1 cellular context compared by ENCODE assay signal in the genomic region with DNA sequence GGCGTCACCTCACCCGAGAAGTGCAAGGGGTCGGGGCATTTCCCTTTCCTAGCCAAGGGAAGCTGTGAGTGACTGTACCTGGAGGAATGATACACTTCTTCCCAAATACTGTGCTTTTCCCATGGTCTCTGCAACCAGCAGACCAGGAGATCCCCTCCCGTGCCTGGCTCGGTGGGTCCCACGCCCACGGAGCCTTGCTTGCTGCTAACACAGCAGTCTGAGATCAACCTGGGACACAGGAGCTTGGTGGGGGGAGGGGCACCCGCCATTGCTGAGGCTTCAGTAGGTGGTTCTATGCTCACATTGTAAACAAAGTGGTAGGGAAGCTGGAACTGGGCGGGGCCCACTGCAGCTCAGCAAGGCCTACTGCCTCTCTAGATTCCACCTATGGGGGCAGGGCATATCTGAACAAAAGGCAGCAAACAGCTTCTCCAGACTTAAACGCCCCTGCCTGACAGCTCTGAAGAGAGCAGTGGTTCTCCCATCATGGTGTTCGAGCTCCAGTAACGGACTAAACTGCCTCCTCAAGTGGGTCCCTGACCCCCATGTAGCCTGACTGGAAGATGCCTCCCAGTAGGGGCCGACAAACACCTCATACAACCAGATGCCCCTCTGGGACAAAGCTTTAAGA.
TF ChIP-seq lines count a peak whose summit lies in the region.

No MANE protein-coding gene starts in this region.

TF ChIP-seq in K562, 482 proteins besides CTCF, POLR2A, EP300 and RAD21 (continued from another document and continues in another):
- TF ChIP-seq ZHX1 (conservative IDR thresholded peaks at IDR 0.05; ENCODE audit: low read length) (no peak), ZNF740 (CRISPR knock-in tag; IDR thresholded peaks at IDR 0.05) (peak; percentile 32; the same call in 1 of the 2 replicates), ZNF740 (tag; IDR thresholded peaks at IDR 0.05) (0 out of 4 replicates have a peak, but pooled peaks of 1 of the 2 experiments have one; percentile 52), PYGO2 (tag; IDR thresholded peaks at IDR 0.05) (0 out of 2 replicates have a peak, but pooled peaks have one; percentile 15), E2F6 (IDR thresholded peaks at IDR 0.05; ENCODE audit: borderline replicate concordance in 1 of 2, extremely low read depth in 1 of 2, insufficient read depth in 1 of 2, insufficient read length in 1 of 2, low read depth in 1 of 2, low read length in 1 of 2, poor library complexity in 1 of 2, severe bottlenecking in 1 of 2) (no peak), JUND (IDR thresholded peaks at IDR 0.05; ENCODE audit: borderline replicate concordance, low read depth, low read length) (no peak), JUND (tag; IDR thresholded peaks at IDR 0.05; ENCODE audit: borderline replicate concordance, low read depth, low read length) (no peak), ZNF766 (CRISPR knock-in tag; conservative IDR thresholded peaks at IDR 0.05) (0 out of 2 replicates have a peak, but pooled peaks have one; percentile 45), RBM25 (IDR thresholded peaks at IDR 0.05; ENCODE audit: low read depth, low read length, severe bottlenecking) (no peak), KAT8 (IDR thresholded peaks at IDR 0.05; ENCODE audit: low read depth) (no peak), GATAD2A (IDR thresholded peaks at IDR 0.05) (no peak), NFRKB (IDR thresholded peaks at IDR 0.05; ENCODE audit: low read depth) (peak; percentile 84; the same call in 1 of the 2 replicates), FOXP1 (CRISPR knock-in tag; IDR thresholded peaks at IDR 0.05) (peak; percentile 69; the same call in 1 of the 2 replicates), RB1 (IDR thresholded peaks at IDR 0.05; ENCODE audit: low read depth) (no peak; the same call in 1 of the 2 replicates), CXXC5 (CRISPR knock-in tag; IDR thresholded peaks at IDR 0.05) (peak; percentile 55), RNF2 (IDR thresholded peaks at IDR 0.05) (peak; percentile 63; the same call in 1 of the 2 replicates), ZFX (CRISPR knock-in tag; IDR thresholded peaks at IDR 0.05) (peak; percentile 86), SP1 (CRISPR knock-in tag; IDR thresholded peaks at IDR 0.05) (no peak), RBM22 (IDR thresholded peaks at IDR 0.05; ENCODE audit: low read depth, low read length, poor library complexity, severe bottlenecking) (no peak), SMARCA4 (IDR thresholded peaks at IDR 0.05) (peak; percentile 37; the same call in 1 of the 2 replicates), KLF1 (tag; IDR thresholded peaks at IDR 0.05) (peak; percentile 67; the same call in 1 of the 2 replicates), MBD2 (IDR thresholded peaks at IDR 0.05; ENCODE audit: borderline replicate concordance, low read depth) (no peak), NCOA4 (IDR thresholded peaks at IDR 0.05; ENCODE audit: partially characterized antibody) (no peak), NR4A1 (CRISPR knock-in tag; IDR thresholded peaks at IDR 0.05) (no peak), NR4A1 (tag; IDR thresholded peaks at IDR 0.05) (peak; percentile 51; the same call in 1 of the 2 replicates)
- TF ChIP-seq, protein P1, sequence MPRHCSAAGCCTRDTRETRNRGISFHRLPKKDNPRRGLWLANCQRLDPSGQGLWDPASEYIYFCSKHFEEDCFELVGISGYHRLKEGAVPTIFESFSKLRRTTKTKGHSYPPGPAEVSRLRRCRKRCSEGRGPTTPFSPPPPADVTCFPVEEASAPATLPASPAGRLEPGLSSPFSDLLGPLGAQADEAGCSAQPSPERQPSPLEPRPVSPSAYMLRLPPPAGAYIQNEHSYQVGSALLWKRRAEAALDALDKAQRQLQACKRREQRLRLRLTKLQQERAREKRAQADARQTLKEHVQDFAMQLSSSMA (CRISPR knock-in tag; IDR thresholded peaks at IDR 0.05): no peak
- TF ChIP-seq, protein P2, sequence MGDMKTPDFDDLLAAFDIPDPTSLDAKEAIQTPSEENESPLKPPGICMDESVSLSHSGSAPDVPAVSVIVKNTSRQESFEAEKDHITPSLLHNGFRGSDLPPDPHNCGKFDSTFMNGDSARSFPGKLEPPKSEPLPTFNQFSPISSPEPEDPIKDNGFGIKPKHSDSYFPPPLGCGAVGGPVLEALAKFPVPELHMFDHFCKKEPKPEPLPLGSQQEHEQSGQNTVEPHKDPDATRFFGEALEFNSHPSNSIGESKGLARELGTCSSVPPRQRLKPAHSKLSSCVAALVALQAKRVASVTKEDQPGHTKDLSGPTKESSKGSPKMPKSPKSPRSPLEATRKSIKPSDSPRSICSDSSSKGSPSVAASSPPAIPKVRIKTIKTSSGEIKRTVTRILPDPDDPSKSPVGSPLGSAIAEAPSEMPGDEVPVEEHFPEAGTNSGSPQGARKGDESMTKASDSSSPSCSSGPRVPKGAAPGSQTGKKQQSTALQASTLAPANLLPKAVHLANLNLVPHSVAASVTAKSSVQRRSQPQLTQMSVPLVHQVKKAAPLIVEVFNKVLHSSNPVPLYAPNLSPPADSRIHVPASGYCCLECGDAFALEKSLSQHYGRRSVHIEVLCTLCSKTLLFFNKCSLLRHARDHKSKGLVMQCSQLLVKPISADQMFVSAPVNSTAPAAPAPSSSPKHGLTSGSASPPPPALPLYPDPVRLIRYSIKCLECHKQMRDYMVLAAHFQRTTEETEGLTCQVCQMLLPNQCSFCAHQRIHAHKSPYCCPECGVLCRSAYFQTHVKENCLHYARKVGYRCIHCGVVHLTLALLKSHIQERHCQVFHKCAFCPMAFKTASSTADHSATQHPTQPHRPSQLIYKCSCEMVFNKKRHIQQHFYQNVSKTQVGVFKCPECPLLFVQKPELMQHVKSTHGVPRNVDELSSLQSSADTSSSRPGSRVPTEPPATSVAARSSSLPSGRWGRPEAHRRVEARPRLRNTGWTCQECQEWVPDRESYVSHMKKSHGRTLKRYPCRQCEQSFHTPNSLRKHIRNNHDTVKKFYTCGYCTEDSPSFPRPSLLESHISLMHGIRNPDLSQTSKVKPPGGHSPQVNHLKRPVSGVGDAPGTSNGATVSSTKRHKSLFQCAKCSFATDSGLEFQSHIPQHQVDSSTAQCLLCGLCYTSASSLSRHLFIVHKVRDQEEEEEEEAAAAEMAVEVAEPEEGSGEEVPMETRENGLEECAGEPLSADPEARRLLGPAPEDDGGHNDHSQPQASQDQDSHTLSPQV (IDR thresholded peaks at IDR 0.05): peak; percentile 88
- TF ChIP-seq, protein P3, sequence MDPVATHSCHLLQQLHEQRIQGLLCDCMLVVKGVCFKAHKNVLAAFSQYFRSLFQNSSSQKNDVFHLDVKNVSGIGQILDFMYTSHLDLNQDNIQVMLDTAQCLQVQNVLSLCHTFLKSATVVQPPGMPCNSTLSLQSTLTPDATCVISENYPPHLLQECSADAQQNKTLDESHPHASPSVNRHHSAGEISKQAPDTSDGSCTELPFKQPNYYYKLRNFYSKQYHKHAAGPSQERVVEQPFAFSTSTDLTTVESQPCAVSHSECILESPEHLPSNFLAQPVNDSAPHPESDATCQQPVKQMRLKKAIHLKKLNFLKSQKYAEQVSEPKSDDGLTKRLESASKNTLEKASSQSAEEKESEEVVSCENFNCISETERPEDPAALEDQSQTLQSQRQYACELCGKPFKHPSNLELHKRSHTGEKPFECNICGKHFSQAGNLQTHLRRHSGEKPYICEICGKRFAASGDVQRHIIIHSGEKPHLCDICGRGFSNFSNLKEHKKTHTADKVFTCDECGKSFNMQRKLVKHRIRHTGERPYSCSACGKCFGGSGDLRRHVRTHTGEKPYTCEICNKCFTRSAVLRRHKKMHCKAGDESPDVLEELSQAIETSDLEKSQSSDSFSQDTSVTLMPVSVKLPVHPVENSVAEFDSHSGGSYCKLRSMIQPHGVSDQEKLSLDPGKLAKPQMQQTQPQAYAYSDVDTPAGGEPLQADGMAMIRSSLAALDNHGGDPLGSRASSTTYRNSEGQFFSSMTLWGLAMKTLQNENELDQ (CRISPR knock-in tag; IDR thresholded peaks at IDR 0.05; ENCODE audit: borderline replicate concordance): no peak
- TF ChIP-seq, protein P4, sequence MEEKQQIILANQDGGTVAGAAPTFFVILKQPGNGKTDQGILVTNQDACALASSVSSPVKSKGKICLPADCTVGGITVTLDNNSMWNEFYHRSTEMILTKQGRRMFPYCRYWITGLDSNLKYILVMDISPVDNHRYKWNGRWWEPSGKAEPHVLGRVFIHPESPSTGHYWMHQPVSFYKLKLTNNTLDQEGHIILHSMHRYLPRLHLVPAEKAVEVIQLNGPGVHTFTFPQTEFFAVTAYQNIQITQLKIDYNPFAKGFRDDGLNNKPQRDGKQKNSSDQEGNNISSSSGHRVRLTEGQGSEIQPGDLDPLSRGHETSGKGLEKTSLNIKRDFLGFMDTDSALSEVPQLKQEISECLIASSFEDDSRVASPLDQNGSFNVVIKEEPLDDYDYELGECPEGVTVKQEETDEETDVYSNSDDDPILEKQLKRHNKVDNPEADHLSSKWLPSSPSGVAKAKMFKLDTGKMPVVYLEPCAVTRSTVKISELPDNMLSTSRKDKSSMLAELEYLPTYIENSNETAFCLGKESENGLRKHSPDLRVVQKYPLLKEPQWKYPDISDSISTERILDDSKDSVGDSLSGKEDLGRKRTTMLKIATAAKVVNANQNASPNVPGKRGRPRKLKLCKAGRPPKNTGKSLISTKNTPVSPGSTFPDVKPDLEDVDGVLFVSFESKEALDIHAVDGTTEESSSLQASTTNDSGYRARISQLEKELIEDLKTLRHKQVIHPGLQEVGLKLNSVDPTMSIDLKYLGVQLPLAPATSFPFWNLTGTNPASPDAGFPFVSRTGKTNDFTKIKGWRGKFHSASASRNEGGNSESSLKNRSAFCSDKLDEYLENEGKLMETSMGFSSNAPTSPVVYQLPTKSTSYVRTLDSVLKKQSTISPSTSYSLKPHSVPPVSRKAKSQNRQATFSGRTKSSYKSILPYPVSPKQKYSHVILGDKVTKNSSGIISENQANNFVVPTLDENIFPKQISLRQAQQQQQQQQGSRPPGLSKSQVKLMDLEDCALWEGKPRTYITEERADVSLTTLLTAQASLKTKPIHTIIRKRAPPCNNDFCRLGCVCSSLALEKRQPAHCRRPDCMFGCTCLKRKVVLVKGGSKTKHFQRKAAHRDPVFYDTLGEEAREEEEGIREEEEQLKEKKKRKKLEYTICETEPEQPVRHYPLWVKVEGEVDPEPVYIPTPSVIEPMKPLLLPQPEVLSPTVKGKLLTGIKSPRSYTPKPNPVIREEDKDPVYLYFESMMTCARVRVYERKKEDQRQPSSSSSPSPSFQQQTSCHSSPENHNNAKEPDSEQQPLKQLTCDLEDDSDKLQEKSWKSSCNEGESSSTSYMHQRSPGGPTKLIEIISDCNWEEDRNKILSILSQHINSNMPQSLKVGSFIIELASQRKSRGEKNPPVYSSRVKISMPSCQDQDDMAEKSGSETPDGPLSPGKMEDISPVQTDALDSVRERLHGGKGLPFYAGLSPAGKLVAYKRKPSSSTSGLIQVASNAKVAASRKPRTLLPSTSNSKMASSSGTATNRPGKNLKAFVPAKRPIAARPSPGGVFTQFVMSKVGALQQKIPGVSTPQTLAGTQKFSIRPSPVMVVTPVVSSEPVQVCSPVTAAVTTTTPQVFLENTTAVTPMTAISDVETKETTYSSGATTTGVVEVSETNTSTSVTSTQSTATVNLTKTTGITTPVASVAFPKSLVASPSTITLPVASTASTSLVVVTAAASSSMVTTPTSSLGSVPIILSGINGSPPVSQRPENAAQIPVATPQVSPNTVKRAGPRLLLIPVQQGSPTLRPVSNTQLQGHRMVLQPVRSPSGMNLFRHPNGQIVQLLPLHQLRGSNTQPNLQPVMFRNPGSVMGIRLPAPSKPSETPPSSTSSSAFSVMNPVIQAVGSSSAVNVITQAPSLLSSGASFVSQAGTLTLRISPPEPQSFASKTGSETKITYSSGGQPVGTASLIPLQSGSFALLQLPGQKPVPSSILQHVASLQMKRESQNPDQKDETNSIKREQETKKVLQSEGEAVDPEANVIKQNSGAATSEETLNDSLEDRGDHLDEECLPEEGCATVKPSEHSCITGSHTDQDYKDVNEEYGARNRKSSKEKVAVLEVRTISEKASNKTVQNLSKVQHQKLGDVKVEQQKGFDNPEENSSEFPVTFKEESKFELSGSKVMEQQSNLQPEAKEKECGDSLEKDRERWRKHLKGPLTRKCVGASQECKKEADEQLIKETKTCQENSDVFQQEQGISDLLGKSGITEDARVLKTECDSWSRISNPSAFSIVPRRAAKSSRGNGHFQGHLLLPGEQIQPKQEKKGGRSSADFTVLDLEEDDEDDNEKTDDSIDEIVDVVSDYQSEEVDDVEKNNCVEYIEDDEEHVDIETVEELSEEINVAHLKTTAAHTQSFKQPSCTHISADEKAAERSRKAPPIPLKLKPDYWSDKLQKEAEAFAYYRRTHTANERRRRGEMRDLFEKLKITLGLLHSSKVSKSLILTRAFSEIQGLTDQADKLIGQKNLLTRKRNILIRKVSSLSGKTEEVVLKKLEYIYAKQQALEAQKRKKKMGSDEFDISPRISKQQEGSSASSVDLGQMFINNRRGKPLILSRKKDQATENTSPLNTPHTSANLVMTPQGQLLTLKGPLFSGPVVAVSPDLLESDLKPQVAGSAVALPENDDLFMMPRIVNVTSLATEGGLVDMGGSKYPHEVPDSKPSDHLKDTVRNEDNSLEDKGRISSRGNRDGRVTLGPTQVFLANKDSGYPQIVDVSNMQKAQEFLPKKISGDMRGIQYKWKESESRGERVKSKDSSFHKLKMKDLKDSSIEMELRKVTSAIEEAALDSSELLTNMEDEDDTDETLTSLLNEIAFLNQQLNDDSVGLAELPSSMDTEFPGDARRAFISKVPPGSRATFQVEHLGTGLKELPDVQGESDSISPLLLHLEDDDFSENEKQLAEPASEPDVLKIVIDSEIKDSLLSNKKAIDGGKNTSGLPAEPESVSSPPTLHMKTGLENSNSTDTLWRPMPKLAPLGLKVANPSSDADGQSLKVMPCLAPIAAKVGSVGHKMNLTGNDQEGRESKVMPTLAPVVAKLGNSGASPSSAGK (IDR thresholded peaks at IDR 0.05): no peak
